8 cellular contexts compared by ENCODE assay signal in genomic region chr17:40548982-40549680, GRCh38. TPM values are rescaled to one million over a fixed set of nuclear protein-coding genes. Genes with fewer than 3 reads are reported as not detected.
A peak's percentile ranks its signal among the peaks of the same experiment; 100 is the strongest.
DNase-seq lines count a peak whose midpoint lies in the region; TF ChIP-seq lines count a peak whose summit lies in the region.

No MANE protein-coding gene starts in this region.

- H3K27me3 ChIP-seq in WERI-Rb-1 (ENCODE audit: insufficient read depth, low read depth, severe bottlenecking) (no peaks in the 10 kb centered on the region), fibroblast of lung (ENCODE audit: control insufficient read depth, insufficient read depth, low read length) (no peaks in the 10 kb centered on the region), prostate gland (replicated peaks; ENCODE audit: insufficient read depth) (no peaks in the 10 kb centered on the region)

- no peak for TF ChIP-seq POLR2A in prostate gland (IDR thresholded peaks at IDR 0.05)

- no peaks in the 10 kb centered on the region for H3K36me3 ChIP-seq in WERI-Rb-1
- no peaks in the 10 kb centered on the region for H3K36me3 ChIP-seq in fibroblast of lung (ENCODE audit: control insufficient read depth, insufficient read depth, low read length)
- H3K36me3 ChIP-seq in prostate gland: no peaks in the 10 kb centered on the region

- peak overlapping the region; percentile 45 for H3K27ac Mint-ChIP-seq in T-helper 1 cell treated with Interleukin-12 subunit alpha and Interleukin-12 subunit beta and Interleukin-4 antibody, amounts not matched to agents 30 μg/mL and 1 μg/mL, for 36 hours

- H3K9me3 ChIP-seq in WERI-Rb-1 (ENCODE audit: severe bottlenecking): no peaks in the 10 kb centered on the region
- no peaks in the 10 kb centered on the region for H3K9me3 ChIP-seq in fibroblast of lung (ENCODE audit: control insufficient read depth, insufficient read depth, low read depth, low read length)
- H3K9me3 ChIP-seq in prostate gland: no peaks in the 10 kb centered on the region

- no peak overlapping the region for H3K27ac ChIP-seq in WERI-Rb-1
- peak overlapping the region; percentile 100 for H3K27ac ChIP-seq in fibroblast of lung (ENCODE audit: insufficient read depth, low read length)
- peak overlapping the region; percentile 63 to 71 for H3K27ac ChIP-seq in prostate gland

- no peaks in the 10 kb centered on the region for H3K79me2 ChIP-seq in fibroblast of lung (ENCODE audit: control insufficient read depth, insufficient read depth, low read length)

- peaks cover 52% of the 10 kb centered on the region for H3K4me1 ChIP-seq in fibroblast of lung (ENCODE audit: control insufficient read depth, extremely low read depth, insufficient read depth, low read length)
- peaks cover 7% of the 10 kb centered on the region for H3K4me1 ChIP-seq in prostate gland (replicated peaks)

- H3K4me2 ChIP-seq in fibroblast of lung (ENCODE audit: extremely low read depth, insufficient read depth, low read length): no peak overlapping the region

- no peaks in the 10 kb centered on the region for H4K20me1 ChIP-seq in fibroblast of lung (ENCODE audit: control insufficient read depth, extremely low read depth, insufficient read depth, low read length)

- intact Hi-C loops in prostate gland (cut with DNase I): no loop called here

- peaks cover 63% of the 10 kb centered on the region for H3K4me1 Mint-ChIP-seq in T-helper 1 cell treated with Interleukin-12 subunit alpha and Interleukin-12 subunit beta and Interleukin-4 antibody, amounts not matched to agents 30 μg/mL and 1 μg/mL, for 36 hours (ENCODE audit: low read depth)

- H3K27me3 Mint-ChIP-seq in T-helper 1 cell treated with Interleukin-12 subunit alpha and Interleukin-12 subunit beta and Interleukin-4 antibody, amounts not matched to agents 30 μg/mL and 1 μg/mL, for 36 hours (ENCODE audit: low read depth): peaks cover 2% of the 10 kb centered on the region

- TF ChIP-seq CTCF in WERI-Rb-1 (IDR thresholded peaks at IDR 0.05; ENCODE audit: low read depth, low read length) (no peak), fibroblast of lung (conservative IDR thresholded peaks at IDR 0.05 in 1 of 2, IDR thresholded peaks at IDR 0.05 in 1 of 2; ENCODE audit: low read depth in 1 of 2, low read length in 2 of 2) (no peak), prostate gland (IDR thresholded peaks at IDR 0.05) (no peak)

- no peak overlapping the region for H3K4me3 Mint-ChIP-seq in T-helper 1 cell treated with Interleukin-12 subunit alpha and Interleukin-12 subunit beta and Interleukin-4 antibody, amounts not matched to agents 30 μg/mL and 1 μg/mL, for 36 hours

- H3K9me3 Mint-ChIP-seq in T-helper 1 cell treated with Interleukin-12 subunit alpha and Interleukin-12 subunit beta and Interleukin-4 antibody, amounts not matched to agents 30 μg/mL and 1 μg/mL, for 36 hours: no peaks in the 10 kb centered on the region

- H3K36me3 Mint-ChIP-seq in T-helper 1 cell treated with Interleukin-12 subunit alpha and Interleukin-12 subunit beta and Interleukin-4 antibody, amounts not matched to agents 30 μg/mL and 1 μg/mL, for 36 hours (ENCODE audit: low read depth): peaks cover 42% of the 10 kb centered on the region

- in situ Hi-C loops in ACHN (cut with HindIII; ENCODE audit: low pct_ligation_motif_present, low pct_unique_long_range_greater_than_20kb, low sequenced_read_pairs): loop anchor here (25.0 kb wide), 2 partner anchors 112 to 237 kb away; partner anchors contain the start of genes IGFBP4 and RARA

- WGBS in prostate gland: 35% methylated on average over 9 of the region's 9 CpGs

- DNase-seq in T-helper 1 cell: no peak
- peak; percentile 7 for DNase-seq in WERI-Rb-1
- DNase-seq in fibroblast of lung (ENCODE audit: low read depth in 2 of 2): peak; percentile 86 to 98
- no peak for DNase-seq in prostate gland (ENCODE audit: low spot score)
- DNase-seq in stimulated activated CD4-positive, alpha-beta T cell treated with anti-CD3 and anti-CD28 coated beads, Interleukin-4, amount 100 ng/mL, for 24 hours: no peak
- DNase-seq in CD1c-positive myeloid dendritic cell (ENCODE audit: extremely low spot score): no peak
- no peak for DNase-seq in ACHN

- H3K9ac ChIP-seq in fibroblast of lung (ENCODE audit: insufficient read depth, low read length): peak overlapping the region; percentile 61

- H3K4me3 ChIP-seq in WERI-Rb-1 (ENCODE audit: low read depth, low read length): no peak overlapping the region
- no peak overlapping the region for H3K4me3 ChIP-seq in fibroblast of lung (replicated peaks in 1 of 4; ENCODE audit: control extremely low read depth in 1 of 4, insufficient read depth in 1 of 4, low read depth in 3 of 4, low read length in 4 of 4)
- no peak overlapping the region for H3K4me3 ChIP-seq in prostate gland

- no peak overlapping the region for H2AFZ ChIP-seq in fibroblast of lung (ENCODE audit: low read length)

RNA-seq across cellular contexts. Expression of gene CCR7, which starts 16.1 kb away (rescaled TPM):
- total RNA-seq in fibroblast of lung: under 0.01 TPM in 1 of 2 replicates, not detected in the other
- polyA plus RNA-seq in fibroblast of lung: 0.07 and 0.10 TPM in 2 replicates
- 0.14 and 0.22 TPM in 2 replicates for polyA plus RNA-seq in fibroblast of lung (2012)
- 0.30 TPM in 1 of 2 replicates, not detected in the other for polyA minus RNA-seq in fibroblast of lung (ENCODE audit: low replicate concordance)
- total RNA-seq in prostate gland: under 1 TPM in 1 of 2 donors, not detected in 1; 0.40 TPM

RNA-seq across cellular contexts. Expression of gene TNS4, which starts 47.7 kb away (rescaled TPM):
- total RNA-seq in fibroblast of lung (under 0.01 TPM in 1 of 2 replicates, not detected in the other), prostate gland (10 to 100 TPM; 51.3 to 56.1 TPM)
- 0.01 and 0.05 TPM in 2 replicates for polyA plus RNA-seq in fibroblast of lung
- 0.24 TPM in 1 of 2 replicates, not detected in the other for polyA plus RNA-seq in fibroblast of lung (2012)
- not detected in 2 replicates for polyA minus RNA-seq in fibroblast of lung (ENCODE audit: low replicate concordance)

Comparison
In these comparisons a context has a peak if more than half of its experiments do, and no peak if none do; other contexts are left out.
1. DNase-seq: peak in WERI-Rb-1 (single experiment) and fibroblast of lung (2 of 2); none in T-helper 1 cell (0 of 5), prostate gland (single experiment), stimulated activated CD4-positive, alpha-beta T cell treated with anti-CD3 and anti-CD28 coated beads, Interleukin-4, amount 100 ng/mL, for 24 hours (single experiment), CD1c-positive myeloid dendritic cell (single experiment) and ACHN (single experiment).
2. RNA of gene TNS4, which starts 47.7 kb away (total RNA-seq): 51.3 to 56.1 TPM in prostate gland; under 0.01 TPM in fibroblast of lung; every median in the first group is over 10 times any median in the second.